10 cellular contexts compared by ENCODE assay signal in genomic region chr4:185734214-185734613, GRCh38.
DNase-seq lines count a peak whose midpoint lies in the region; ATAC-seq and TF ChIP-seq lines count a peak whose summit lies in the region.
"Had no signal": no experiment of that assay in that cellular context is flagged by ENCODE, and none has a peak within 500 bp of the region (broad histone marks: within the 10 kb centered on the region; RNA-seq: fewer than 3 reads in every experiment).

No MANE protein-coding gene starts in this region.

- ATAC-seq in GM19395 (IDR thresholded peaks at IDR 0.05; ENCODE audit: unreplicated experiment) (peak; percentile 55), HG03045 (IDR thresholded peaks at IDR 0.05; ENCODE audit: unreplicated experiment) (peak; percentile 54), psoas muscle (no peak)

- WGBS in psoas muscle, 3 donors = 90 to 94% (median 93%) methylated on average over 5 of the region's 5 CpGs

- DNase-seq in SIG-M5 treated with dmso at 0.1 percent for 504 hours (lab: John Stamatoyannopoulos, UW; ENCODE audit: unreplicated experiment) = peak; percentile 76
- DNase-seq in psoas muscle = no peak
- DNase-seq in activated T-cell treated with anti-CD3 and anti-CD28 coated beads, Interleukin-2, amount 50 U/mL, for 48 hours = no peak
- no peak for DNase-seq in mesenteric fat pad (ENCODE audit: low spot score)
- DNase-seq in erythroblast (lab: John Stamatoyannopoulos, UW) = no peak
- DNase-seq: effector memory CD4-positive, alpha-beta T cell; NCI-H510A treated with DMSO at 0.1 percent for 48 hours had no signal

- H3K9me3 ChIP-seq in BLaER1 treated with 17β-estradiol and CSF1 and Interleukin-3, amounts not matched to agents 10 nM and 100 nM (replicated peaks in 1 of 11) = peaks cover 0 to 14% (median 7%) of the 10 kb centered on the region in 11 experiments; a peak in 10 of 22 replicates
- no peaks in the 10 kb centered on the region for H3K9me3 ChIP-seq in psoas muscle

- no peaks in the 10 kb centered on the region for H3K36me3 ChIP-seq in BLaER1 treated with 17β-estradiol and CSF1 and Interleukin-3, amounts not matched to agents 10 nM and 100 nM
- no peaks in the 10 kb centered on the region for H3K36me3 ChIP-seq in psoas muscle (ENCODE audit: insufficient read depth in 1 of 2, low read depth in 1 of 2)

- H3K9ac ChIP-seq in BLaER1 treated with 17β-estradiol and CSF1 and Interleukin-3, amounts not matched to agents 10 nM and 100 nM = peak overlapping the region in 4 of 11 experiments; percentile 50 to 71 (median 68); a peak in 8 of 22 replicates

- intact Hi-C loops in psoas muscle (cut with DNase I) = no loop called here

- H3K27ac ChIP-seq in BLaER1 treated with 17β-estradiol and CSF1 and Interleukin-3, amounts not matched to agents 10 nM and 100 nM = peak overlapping the region in 8 of 11 experiments; percentile 19 to 89 (median 66); a peak in 15 of 22 replicates
- no peak overlapping the region for H3K27ac ChIP-seq in psoas muscle

- peak overlapping the region in 3 of 10 experiments; percentile 32 to 40 (median 38); a peak in 4 of 20 replicates for H3K4me3 ChIP-seq in BLaER1 treated with 17β-estradiol and CSF1 and Interleukin-3, amounts not matched to agents 10 nM and 100 nM
- H3K4me3 ChIP-seq in psoas muscle = no peak overlapping the region

- no peak for TF ChIP-seq CTCF in psoas muscle (IDR thresholded peaks at IDR 0.05)

- H3K27me3 ChIP-seq in BLaER1 treated with 17β-estradiol and CSF1 and Interleukin-3, amounts not matched to agents 10 nM and 100 nM = no peaks in the 10 kb centered on the region
- H3K27me3 ChIP-seq in psoas muscle (ENCODE audit: insufficient read depth in 3 of 3, low read length in 2 of 3) = no peaks in the 10 kb centered on the region

- no peak for TF ChIP-seq POLR2A in erythroblast (IDR thresholded peaks at IDR 0.05; ENCODE audit: low read length)

- H4K20me1 ChIP-seq in BLaER1 treated with 17β-estradiol and CSF1 and Interleukin-3, amounts not matched to agents 10 nM and 100 nM = no peaks in the 10 kb centered on the region

- peaks cover 7 to 95% (median 65%) of the 10 kb centered on the region in 10 experiments for H3K4me1 ChIP-seq in BLaER1 treated with 17β-estradiol and CSF1 and Interleukin-3, amounts not matched to agents 10 nM and 100 nM
- H3K4me1 ChIP-seq in psoas muscle = no peaks in the 10 kb centered on the region

- peak overlapping the region in 10 of 11 experiments; percentile 0 to 92 (median 73); a peak in 17 of 22 replicates for H3K4me2 ChIP-seq in BLaER1 treated with 17β-estradiol and CSF1 and Interleukin-3, amounts not matched to agents 10 nM and 100 nM

Comparison
In these comparisons a context has a peak if more than half of its experiments do, and no peak if none do; other contexts are left out.
1. ATAC-seq: peak in GM19395 (single experiment) and HG03045 (single experiment); none in psoas muscle (0 of 4).